Comparison of ENCODE assay signal across 2 cellular contexts in genomic region chr12:6323340-6323994, GRCh38.
A peak's percentile ranks its signal among the peaks of the same experiment; 100 is the strongest.
TF ChIP-seq lines count a peak whose summit lies in the region.

No MANE protein-coding gene starts in this region.

TF ChIP-seq in IMR-90, 13 proteins besides CTCF, POLR2A, EP300 and RAD21:
- TF ChIP-seq BHLHE40 (IDR thresholded peaks at IDR 0.05; ENCODE audit: low read depth, low read length) (peak; percentile 38; the same call in 1 of the 2 replicates), CEBPB (IDR thresholded peaks at IDR 0.05; ENCODE audit: low read depth, low read length) (no peak), RFX5 (IDR thresholded peaks at IDR 0.05; ENCODE audit: low read depth, low read length) (no peak), USF2 (IDR thresholded peaks at IDR 0.05; ENCODE audit: low read depth, low read length) (no peak), CHD1 (IDR thresholded peaks at IDR 0.05; ENCODE audit: low read depth, low read length) (no peak), SMC3 (IDR thresholded peaks at IDR 0.05; ENCODE audit: low read depth, low read length) (peak; percentile 75), FOS (IDR thresholded peaks at IDR 0.05; ENCODE audit: low read depth, low read length) (peak; percentile 93), MAZ (IDR thresholded peaks at IDR 0.05; ENCODE audit: borderline replicate concordance, low read depth, low read length) (no peak), MAFK (IDR thresholded peaks at IDR 0.05; ENCODE audit: low read depth, low read length) (peak; percentile 84), MXI1 (IDR thresholded peaks at IDR 0.05; ENCODE audit: borderline replicate concordance, low read depth, low read length) (no peak), RCOR1 (IDR thresholded peaks at IDR 0.05; ENCODE audit: insufficient replicate concordance, low read length) (no peak), ELK1 (IDR thresholded peaks at IDR 0.05; ENCODE audit: borderline replicate concordance, low read depth, low read length) (no peak), NFE2L2 (IDR thresholded peaks at IDR 0.05; ENCODE audit: low read depth, low read length) (peak; percentile 38; the same call in 1 of the 2 replicates)

TF ChIP-seq in SK-N-SH treated with all-trans-retinoic acid at 6 μM for 48 hours, 23 proteins besides CTCF, POLR2A, EP300 and RAD21:
- TF ChIP-seq TSHZ2 (CRISPR knock-in tag; IDR thresholded peaks at IDR 0.05) = no peak
- no peak for TF ChIP-seq TCF4 (CRISPR knock-in tag; IDR thresholded peaks at IDR 0.05; ENCODE audit: borderline replicate concordance)
- no peak for TF ChIP-seq OSR1 (CRISPR knock-in tag; IDR thresholded peaks at IDR 0.05)
- no peak for TF ChIP-seq ZNF565 (CRISPR knock-in tag; conservative IDR thresholded peaks at IDR 0.05; ENCODE audit: low read depth)
- no peak for TF ChIP-seq PPARA (CRISPR knock-in tag; IDR thresholded peaks at IDR 0.05; ENCODE audit: borderline replicate concordance)
- TF ChIP-seq TOX (CRISPR knock-in tag; IDR thresholded peaks at IDR 0.05; ENCODE audit: borderline replicate concordance) = no peak
- TF ChIP-seq RARB (CRISPR knock-in tag; IDR thresholded peaks at IDR 0.05) = no peak
- TF ChIP-seq ZC3H10 (CRISPR knock-in tag; IDR thresholded peaks at IDR 0.05) = no peak
- TF ChIP-seq ARNTL (CRISPR knock-in tag; IDR thresholded peaks at IDR 0.05; ENCODE audit: borderline replicate concordance, low read depth) = no peak
- TF ChIP-seq BACH2 (CRISPR knock-in tag; IDR thresholded peaks at IDR 0.05; ENCODE audit: borderline replicate concordance) = no peak
- TF ChIP-seq POU6F1 (CRISPR knock-in tag; IDR thresholded peaks at IDR 0.05; ENCODE audit: borderline replicate concordance, low read depth) = no peak
